In the genomic region with DNA sequence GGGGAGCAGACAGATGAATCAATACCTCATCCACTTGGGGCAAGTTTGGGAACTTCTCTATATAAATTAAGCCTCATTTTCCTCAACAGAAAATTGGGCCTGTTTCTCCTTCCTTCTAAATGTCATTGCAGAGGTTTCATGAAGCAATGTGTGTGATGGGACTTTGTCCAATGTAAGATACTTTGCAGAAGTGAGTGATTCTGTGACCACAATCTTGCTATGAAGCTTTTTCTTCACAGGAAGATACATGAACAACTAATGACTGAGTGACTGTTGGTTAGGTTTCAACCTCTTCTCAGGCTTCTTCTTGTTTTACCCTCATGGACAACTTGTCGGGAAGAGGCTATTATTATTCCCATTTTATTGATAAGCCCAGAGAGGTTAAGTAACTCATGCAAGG, we compare ENCODE assay signal across 1 cellular context.
A peak's percentile ranks its signal among the peaks of the same experiment; 100 is the strongest.
TF ChIP-seq lines count a peak whose summit lies in the region.

No MANE protein-coding gene starts in this region.

TF ChIP-seq in GM12878, 131 proteins besides CTCF, POLR2A, EP300 and RAD21 (continued from another document):
- no peak for TF ChIP-seq PAX8 (IDR thresholded peaks at IDR 0.05)
- TF ChIP-seq RUNX3 (IDR thresholded peaks at IDR 0.05; ENCODE audit: low read length): no peak
- 0 out of 2 replicates have a peak, but pooled peaks have one; percentile 10 for TF ChIP-seq ZNF24 (IDR thresholded peaks at IDR 0.05)
- TF ChIP-seq, protein P1, sequence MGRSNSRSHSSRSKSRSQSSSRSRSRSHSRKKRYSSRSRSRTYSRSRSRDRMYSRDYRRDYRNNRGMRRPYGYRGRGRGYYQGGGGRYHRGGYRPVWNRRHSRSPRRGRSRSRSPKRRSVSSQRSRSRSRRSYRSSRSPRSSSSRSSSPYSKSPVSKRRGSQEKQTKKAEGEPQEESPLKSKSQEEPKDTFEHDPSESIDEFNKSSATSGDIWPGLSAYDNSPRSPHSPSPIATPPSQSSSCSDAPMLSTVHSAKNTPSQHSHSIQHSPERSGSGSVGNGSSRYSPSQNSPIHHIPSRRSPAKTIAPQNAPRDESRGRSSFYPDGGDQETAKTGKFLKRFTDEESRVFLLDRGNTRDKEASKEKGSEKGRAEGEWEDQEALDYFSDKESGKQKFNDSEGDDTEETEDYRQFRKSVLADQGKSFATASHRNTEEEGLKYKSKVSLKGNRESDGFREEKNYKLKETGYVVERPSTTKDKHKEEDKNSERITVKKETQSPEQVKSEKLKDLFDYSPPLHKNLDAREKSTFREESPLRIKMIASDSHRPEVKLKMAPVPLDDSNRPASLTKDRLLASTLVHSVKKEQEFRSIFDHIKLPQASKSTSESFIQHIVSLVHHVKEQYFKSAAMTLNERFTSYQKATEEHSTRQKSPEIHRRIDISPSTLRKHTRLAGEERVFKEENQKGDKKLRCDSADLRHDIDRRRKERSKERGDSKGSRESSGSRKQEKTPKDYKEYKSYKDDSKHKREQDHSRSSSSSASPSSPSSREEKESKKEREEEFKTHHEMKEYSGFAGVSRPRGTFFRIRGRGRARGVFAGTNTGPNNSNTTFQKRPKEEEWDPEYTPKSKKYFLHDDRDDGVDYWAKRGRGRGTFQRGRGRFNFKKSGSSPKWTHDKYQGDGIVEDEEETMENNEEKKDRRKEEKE (IDR thresholded peaks at IDR 0.05): no peak
- no peak for TF ChIP-seq SIX5 (IDR thresholded peaks at IDR 0.05; ENCODE audit: low read depth, low read length, severe bottlenecking)
- TF ChIP-seq FOS (IDR thresholded peaks at IDR 0.05; ENCODE audit: borderline replicate concordance, extremely low read depth, insufficient read length): no peak
